8 cellular contexts compared by ENCODE assay signal in the genomic region with DNA sequence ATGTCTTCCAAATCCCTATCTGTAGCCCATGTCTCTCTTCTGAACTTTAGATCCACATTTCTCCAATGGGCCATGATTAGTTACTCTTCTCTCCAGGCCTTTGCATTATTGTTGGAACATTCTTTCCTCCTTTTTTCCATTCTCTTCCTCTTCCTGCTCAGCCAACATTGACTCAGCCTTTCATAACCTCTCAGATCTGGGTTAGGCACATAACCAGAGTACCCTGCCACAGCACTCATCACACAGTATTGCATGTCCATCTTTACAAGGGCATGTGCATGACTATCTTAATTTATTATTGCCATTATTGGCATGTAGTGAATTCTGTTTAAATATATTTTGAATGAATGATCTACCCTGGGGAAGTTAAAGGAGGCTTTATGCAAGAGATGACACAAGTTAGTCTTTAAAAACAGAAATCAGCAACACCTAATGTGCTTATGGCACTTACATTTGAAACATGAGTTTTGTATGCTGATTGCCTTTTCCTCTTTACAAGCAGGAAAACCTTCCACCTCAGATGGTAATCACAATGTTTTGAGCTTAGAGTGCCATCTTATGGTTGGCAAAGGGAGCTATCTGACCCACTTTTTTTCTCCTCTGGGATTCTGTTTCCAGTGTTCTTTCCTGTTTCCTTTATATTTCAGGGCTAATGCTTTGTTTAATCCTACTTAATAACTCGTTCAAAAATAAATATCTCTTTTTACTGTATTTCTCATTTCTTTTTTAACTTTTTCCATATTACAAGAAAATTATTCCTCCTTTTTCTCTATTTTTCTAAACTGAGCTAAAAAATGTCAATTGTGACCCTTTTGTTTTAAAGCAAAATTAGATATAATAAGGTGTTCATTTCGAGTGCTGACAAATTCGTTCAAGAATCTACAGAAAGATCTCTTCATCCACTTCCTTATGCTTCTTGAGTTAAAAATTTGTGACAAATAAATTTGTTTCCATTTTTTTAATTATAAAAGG.
A peak's percentile ranks its signal among the peaks of the same experiment; 100 is the strongest.
DNase-seq lines count a peak whose midpoint lies in the region; ATAC-seq and TF ChIP-seq lines count a peak whose summit lies in the region.

No MANE protein-coding gene starts in this region.

- WGBS in heart left ventricle, 4 donors, result 54 to 68% (median 58%) methylated on average over 3 of the region's 3 CpGs

- ATAC-seq in heart left ventricle (peak in 2 of 4 donors; percentile 41 to 52), left lung (peak; percentile 78), HG02610 (IDR thresholded peaks at IDR 0.05; ENCODE audit: unreplicated experiment) (no peak), HG03432 (IDR thresholded peaks at IDR 0.05; ENCODE audit: unreplicated experiment) (no peak)

- peaks cover 0 to 93% (median 76%) of the 10 kb centered on the region in 9 donors for H3K36me3 ChIP-seq in heart left ventricle
- H3K36me3 ChIP-seq in right atrium auricular region, result peaks cover 57% of the 10 kb centered on the region
- peaks cover 6 to 55% of the 10 kb centered on the region in 2 donors for H3K36me3 ChIP-seq in left lung

- intact Hi-C loops in heart left ventricle (cut with DNase I) (loop anchor here in 3 of 10 donors (2.0 to 10.0 kb wide), 3 partner anchors 46 to 228 kb away; partner anchors contain the start of genes CHD9 (in 2 of the 3) and CHD9NB (in 1 of the 3)), left lung (cut with DNase I) (loop anchor here in 1 of 2 donors (5.0 kb wide), 1 partner anchor 151 kb away; no protein-coding TSS in a partner anchor)

- TF ChIP-seq CTCF in heart left ventricle (IDR thresholded peaks at IDR 0.05) (peak in 11 of 12 donors; percentile 15 to 64 (median 38)), right atrium auricular region (IDR thresholded peaks at IDR 0.05) (peak in 1 of 2 donors; percentile 52), left lung (IDR thresholded peaks at IDR 0.05) (peak; percentile 28 to 30)

- no peak overlapping the region for H3K27ac ChIP-seq in heart left ventricle
- H3K27ac ChIP-seq in right atrium auricular region, result no peak overlapping the region
- H3K27ac ChIP-seq in left lung, result peak overlapping the region in 1 of 2 donors; percentile 17

- H3K4me1 ChIP-seq in heart left ventricle (peaks cover 0 to 10% (median 0%) of the 10 kb centered on the region in 12 donors), right atrium auricular region (peaks cover 0 to 5% of the 10 kb centered on the region in 2 donors), left lung (peaks cover 4 to 15% of the 10 kb centered on the region in 2 donors)

- DNase-seq in heart left ventricle (no peak), right atrium auricular region (ENCODE audit: low spot score) (no peak), NCI-H2171 (lab: John Stamatoyannopoulos, UW) (peak; percentile 34), brain pericyte (ENCODE audit: low read depth, low spot score) (peak; percentile 3), left lung (no peak), UCSD-AML1 (lab: John Stamatoyannopoulos, UW; ENCODE audit: unreplicated experiment) (no peak)

- H3K9me3 ChIP-seq in heart left ventricle, result no peaks in the 10 kb centered on the region
- no peaks in the 10 kb centered on the region for H3K9me3 ChIP-seq in right atrium auricular region
- H3K9me3 ChIP-seq in left lung, result no peaks in the 10 kb centered on the region

- H3K4me3 ChIP-seq in heart left ventricle (no peak overlapping the region), right atrium auricular region (no peak overlapping the region), left lung (no peak overlapping the region)

- TF ChIP-seq POLR2A in heart left ventricle (IDR thresholded peaks at IDR 0.05), result no peak

- H3K27me3 ChIP-seq in heart left ventricle, result no peaks in the 10 kb centered on the region
- no peaks in the 10 kb centered on the region for H3K27me3 ChIP-seq in right atrium auricular region
- H3K27me3 ChIP-seq in left lung, result no peaks in the 10 kb centered on the region

Comparison
In these comparisons a context has a peak if more than half of its experiments do, and no peak if none do; other contexts are left out.
1. DNase-seq: peak in NCI-H2171 (single experiment) and brain pericyte (single experiment); none in heart left ventricle (0 of 5), right atrium auricular region (single experiment), left lung (0 of 2) and UCSD-AML1 (single experiment).